Comparison of ENCODE assay signal across 11 cellular contexts in genomic region chr9:107020040-107020530, GRCh38.
DNase-seq lines count a peak whose midpoint lies in the region; ATAC-seq and TF ChIP-seq lines count a peak whose summit lies in the region.
"Had no signal": no experiment of that assay in that cellular context is flagged by ENCODE, and none has a peak within 500 bp of the region (broad histone marks: within the 10 kb centered on the region; RNA-seq: fewer than 3 reads in every experiment).

No MANE protein-coding gene starts in this region.

- POLR2A ChIA-PET in activated CD4-positive, alpha-beta memory T cell treated with anti-CD3 and anti-CD28 coated beads for 36 hours (lab: Charles Lee) = no interaction called here

- H3K27ac ChIP-seq in substantia nigra (ENCODE audit: low read depth, low read length, poor library complexity, severe bottlenecking) (no peak overlapping the region), right lobe of liver (no peak overlapping the region)

- TF ChIP-seq CTCF in epithelial cell of esophagus (IDR thresholded peaks at IDR 0.05; ENCODE audit: insufficient read depth, low read depth, low read length, missing control alignments) (no peak), right lobe of liver (IDR thresholded peaks at IDR 0.05) (no peak)

- H3K27me3 Mint-ChIP-seq in activated T-cell treated with anti-CD3 and anti-CD28 coated beads, Interleukin-2, amount 50 U/mL, for 72 hours (ENCODE audit: low read depth) = no peaks in the 10 kb centered on the region
- H3K27me3 Mint-ChIP-seq in activated CD4-positive, alpha-beta memory T cell treated with anti-CD3 and anti-CD28 coated beads for 36 hours = no peaks in the 10 kb centered on the region

- no peaks in the 10 kb centered on the region for H3K4me1 ChIP-seq in right lobe of liver

- 25% methylated on average over 1 of the region's 2 CpGs for WGBS in right lobe of liver (ENCODE audit: insufficient coverage, low coverage, low lambda C conversion rate, missing lambda C conversion rate)

- intact Hi-C loops in right lobe of liver (cut with DNase I) = no loop called here
- intact Hi-C loops in activated CD4-positive, alpha-beta memory T cell treated with anti-CD3 and anti-CD28 coated beads for 36 hours (cut with micrococcal nuclease) = no loop called here

- DNase-seq in Jurkat, Clone E6-1 (ENCODE audit: low read depth, low spot score) = peak; percentile 89
- peak; percentile 78 for DNase-seq in epithelial cell of esophagus (ENCODE audit: low read depth)
- DNase-seq in renal cortical epithelial cell (ENCODE audit: low read depth) = peak; percentile 99
- no peak for DNase-seq in substantia nigra (lab: John Stamatoyannopoulos, UW)
- DNase-seq in activated T-cell treated with anti-CD3 and anti-CD28 coated beads, Interleukin-2, amount 50 U/mL, for 72 hours = no peak
- DNase-seq in right lobe of liver = no peak
- no peak for DNase-seq in activated CD4-positive, alpha-beta memory T cell treated with anti-CD3 and anti-CD28 coated beads for 36 hours
- DNase-seq: activated CD4-positive, alpha-beta T cell treated with anti-CD3 and anti-CD28 coated beads for 1 hour; MV-4-11; stimulated activated CD4-positive, alpha-beta T cell treated with anti-CD3 and anti-CD28 coated beads, Interleukin-15, amount 100 ng/mL, for 24 hours had no signal

- ATAC-seq in GM18498 (IDR thresholded peaks at IDR 0.05; ENCODE audit: unreplicated experiment) (peak; percentile 46), right lobe of liver (no peak)
- ATAC-seq in activated T-cell treated with anti-CD3 and anti-CD28 coated beads, Interleukin-2, amount 50 U/mL, for 72 hours (replicated peaks in 1 of 2) = no peak

- no peak overlapping the region for H3K4me3 Mint-ChIP-seq in activated T-cell treated with anti-CD3 and anti-CD28 coated beads, Interleukin-2, amount 50 U/mL, for 72 hours
- H3K4me3 Mint-ChIP-seq in activated CD4-positive, alpha-beta memory T cell treated with anti-CD3 and anti-CD28 coated beads for 36 hours = no peak overlapping the region

- H3K27ac Mint-ChIP-seq in activated T-cell treated with anti-CD3 and anti-CD28 coated beads, Interleukin-2, amount 50 U/mL, for 72 hours = no peak overlapping the region
- no peak overlapping the region for H3K27ac Mint-ChIP-seq in activated CD4-positive, alpha-beta memory T cell treated with anti-CD3 and anti-CD28 coated beads for 36 hours

- H3K36me3 ChIP-seq in right lobe of liver = no peaks in the 10 kb centered on the region

- peaks cover 6 to 9% of the 10 kb centered on the region in 2 donors for H3K9me3 Mint-ChIP-seq in activated T-cell treated with anti-CD3 and anti-CD28 coated beads, Interleukin-2, amount 50 U/mL, for 72 hours
- no peaks in the 10 kb centered on the region for H3K9me3 Mint-ChIP-seq in activated CD4-positive, alpha-beta memory T cell treated with anti-CD3 and anti-CD28 coated beads for 36 hours

- peaks cover 23% of the 10 kb centered on the region for H3K4me1 Mint-ChIP-seq in activated T-cell treated with anti-CD3 and anti-CD28 coated beads, Interleukin-2, amount 50 U/mL, for 72 hours (ENCODE audit: low read depth)
- peaks cover 3% of the 10 kb centered on the region for H3K4me1 Mint-ChIP-seq in activated CD4-positive, alpha-beta memory T cell treated with anti-CD3 and anti-CD28 coated beads for 36 hours (ENCODE audit: low read depth)

- TF ChIP-seq POLR2A in right lobe of liver (IDR thresholded peaks at IDR 0.05) = no peak

- H3K9me3 ChIP-seq in right lobe of liver = no peaks in the 10 kb centered on the region

- H3K36me3 Mint-ChIP-seq in activated T-cell treated with anti-CD3 and anti-CD28 coated beads, Interleukin-2, amount 50 U/mL, for 72 hours (ENCODE audit: insufficient read depth in 2 of 2) = no peaks in the 10 kb centered on the region
- H3K36me3 Mint-ChIP-seq in activated CD4-positive, alpha-beta memory T cell treated with anti-CD3 and anti-CD28 coated beads for 36 hours = no peaks in the 10 kb centered on the region

- CTCF ChIA-PET in activated CD4-positive, alpha-beta memory T cell treated with anti-CD3 and anti-CD28 coated beads for 36 hours (lab: Charles Lee) = no interaction called here

- no peaks in the 10 kb centered on the region for H3K27me3 ChIP-seq in right lobe of liver

- no peak overlapping the region for H3K4me3 ChIP-seq in Jurkat, Clone E6-1 (ENCODE audit: low read length)
- H3K4me3 ChIP-seq in epithelial cell of esophagus (ENCODE audit: low read length) = no peak overlapping the region
- H3K4me3 ChIP-seq in right lobe of liver = no peak overlapping the region

Comparison
In these comparisons a context has a peak if more than half of its experiments do, and no peak if none do; other contexts are left out.
1. DNase-seq: peak in Jurkat, Clone E6-1 (single experiment), epithelial cell of esophagus (single experiment) and renal cortical epithelial cell (single experiment); none in substantia nigra (0 of 49), activated T-cell treated with anti-CD3 and anti-CD28 coated beads, Interleukin-2, amount 50 U/mL, for 72 hours (0 of 2), right lobe of liver (0 of 3) and activated CD4-positive, alpha-beta memory T cell treated with anti-CD3 and anti-CD28 coated beads for 36 hours (single experiment).